In genomic region chr2:24297663-24298062, GRCh38 we compare ENCODE assay signal across 31 cellular contexts.
"Had no signal": no experiment of that assay in that cellular context is flagged by ENCODE, and none has a peak within 500 bp of the region (broad histone marks: within the 10 kb centered on the region; RNA-seq: fewer than 3 reads in every experiment).

No MANE protein-coding gene starts in this region.

- H3K4me1 ChIP-seq: breast epithelium had no signal

- H3K27ac Mint-ChIP-seq: activated CD4-positive, alpha-beta memory T cell treated with anti-CD3 and anti-CD28 coated beads, Interleukin-2, amount 10 ng/mL, durations not matched to agents 7 days and 5 days; activated CD4-positive, alpha-beta T cell treated with anti-CD3 and anti-CD28 coated beads for 36 hours; activated naive CD4-positive, alpha-beta T cell treated with anti-CD3 and anti-CD28 coated beads for 36 hours; T-cell had no signal

- H3K27ac ChIP-seq: adrenal gland, body of pancreas, breast epithelium, RWPE1, VCaP had no signal

- H3K9me3 ChIP-seq: adrenal gland, body of pancreas, breast epithelium had no signal

- H3K4me1 Mint-ChIP-seq: activated CD4-positive, alpha-beta memory T cell treated with anti-CD3 and anti-CD28 coated beads, Interleukin-2, amount 10 ng/mL, durations not matched to agents 7 days and 5 days; activated CD4-positive, alpha-beta T cell treated with anti-CD3 and anti-CD28 coated beads for 36 hours; T-cell had no signal

- DNase-seq: activated CD4-positive, alpha-beta memory T cell treated with anti-CD3 and anti-CD28 coated beads, Interleukin-2, amount 10 ng/mL, durations not matched to agents 7 days and 5 days; activated CD4-positive, alpha-beta T cell treated with anti-CD3 and anti-CD28 coated beads for 36 hours; activated gamma-delta T cell treated with Interleukin-2 at 50 U/mL for 16 hours; activated naive CD4-positive, alpha-beta T cell treated with anti-CD3 and anti-CD28 coated beads for 36 hours; adrenal gland; body of pancreas; KG1; MM.1S; MV-4-11; NCI-H1092 treated with DMSO at 0.1 percent for 48 hours; NCI-H1417; NCI-H146; NCI-H187; NCI-H2029 treated with DMSO at 0.1 percent for 48 hours; NCI-H2107; NCI-H2171; NCI-H510A; NCI-H526; NCI-H748 treated with DMSO at 0.1 percent for 48 hours; NK-92 treated with Interleukin-12 subunit alpha and Interleukin-12 subunit beta, amount 100 ng/mL, for 24 hours; PC-3; SIG-M5; T-cell; T-helper 17 cell; T-helper 9 cell had no signal

- H3K4me3 ChIP-seq: adrenal gland, body of pancreas, breast epithelium had no signal

- H3K27me3 ChIP-seq: adrenal gland, body of pancreas, breast epithelium had no signal

- H3K4me3 Mint-ChIP-seq: activated CD4-positive, alpha-beta memory T cell treated with anti-CD3 and anti-CD28 coated beads, Interleukin-2, amount 10 ng/mL, durations not matched to agents 7 days and 5 days; activated CD4-positive, alpha-beta T cell treated with anti-CD3 and anti-CD28 coated beads for 36 hours; activated naive CD4-positive, alpha-beta T cell treated with anti-CD3 and anti-CD28 coated beads for 36 hours; T-cell had no signal

- H3K36me3 ChIP-seq: breast epithelium had no signal

- H3K27me3 Mint-ChIP-seq: activated CD4-positive, alpha-beta memory T cell treated with anti-CD3 and anti-CD28 coated beads, Interleukin-2, amount 10 ng/mL, durations not matched to agents 7 days and 5 days; activated CD4-positive, alpha-beta T cell treated with anti-CD3 and anti-CD28 coated beads for 36 hours; T-cell; T-helper 17 cell had no signal

- ATAC-seq: activated CD4-positive, alpha-beta T cell treated with anti-CD3 and anti-CD28 coated beads for 36 hours; activated naive CD4-positive, alpha-beta T cell treated with anti-CD3 and anti-CD28 coated beads, Interleukin-2, amount 50 U/mL, for 72 hours; body of pancreas; Right ventricle myocardium inferior; SK-N-SH treated with all-trans-retinoic acid at 6 μM for 48 hours; T-cell; T-helper 17 cell had no signal

- H3K9me3 Mint-ChIP-seq: activated CD4-positive, alpha-beta memory T cell treated with anti-CD3 and anti-CD28 coated beads, Interleukin-2, amount 10 ng/mL, durations not matched to agents 7 days and 5 days; activated naive CD4-positive, alpha-beta T cell treated with anti-CD3 and anti-CD28 coated beads for 36 hours; activated naive CD4-positive, alpha-beta T cell treated with anti-CD3 and anti-CD28 coated beads, Interleukin-2, amount 50 U/mL, for 72 hours; T-cell had no signal
